In the genomic region with DNA sequence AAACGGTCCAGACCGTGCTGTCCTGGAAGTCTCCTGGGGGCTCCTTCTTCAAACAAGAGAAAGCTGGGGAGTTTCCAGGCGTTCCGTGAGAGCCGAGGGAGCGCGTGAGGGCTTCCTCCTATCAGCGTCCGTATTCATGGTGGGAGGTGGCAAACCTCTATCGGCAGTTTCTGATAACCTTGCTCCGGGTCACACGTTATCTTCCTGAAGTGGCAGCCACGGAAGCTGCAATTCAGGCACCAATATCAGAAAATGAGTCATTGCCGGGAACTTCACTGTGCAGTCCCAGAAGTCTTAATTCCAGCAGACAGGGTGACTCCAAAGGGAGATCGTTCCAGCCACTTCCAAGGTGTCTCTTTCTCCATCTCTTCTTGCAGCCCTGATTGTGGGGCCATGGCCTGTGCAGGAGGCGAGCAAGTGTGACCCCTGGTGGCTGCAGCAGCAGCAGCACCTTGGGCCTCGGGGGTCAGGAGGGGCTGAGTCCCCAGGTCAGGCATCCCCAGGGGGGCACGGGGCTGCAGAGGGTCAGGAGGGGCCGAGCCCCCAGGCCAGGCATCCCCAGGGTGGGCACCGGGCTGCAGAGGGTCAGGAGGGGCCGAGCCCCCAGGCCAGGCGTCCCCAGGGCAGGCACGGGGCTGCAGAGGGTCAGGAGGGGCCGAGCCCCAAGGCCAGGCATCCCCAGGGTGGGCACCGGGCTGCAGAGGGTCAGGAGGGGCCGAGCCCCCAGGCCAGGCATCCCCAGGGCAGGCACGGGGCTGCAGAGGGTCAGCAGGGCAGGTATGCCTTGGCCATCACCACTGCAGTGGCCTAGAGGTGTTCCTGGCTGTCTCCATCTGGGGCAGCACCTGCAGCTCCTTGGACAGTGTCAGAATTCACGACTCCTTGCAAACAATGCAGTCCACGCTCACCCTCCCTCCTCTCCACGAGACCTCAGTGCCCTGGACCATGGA, we compare ENCODE assay signal across 8 cellular contexts.
A peak's percentile ranks its signal among the peaks of the same experiment; 100 is the strongest.
DNase-seq lines count a peak whose midpoint lies in the region; ATAC-seq and TF ChIP-seq lines count a peak whose summit lies in the region.

No MANE protein-coding gene starts in this region.

- no peaks in the 10 kb centered on the region for H3K4me1 ChIP-seq in colonic mucosa

- H3K4me3 ChIP-seq in WERI-Rb-1 (ENCODE audit: low read depth, low read length) = no peak overlapping the region
- H3K4me3 ChIP-seq in colonic mucosa = no peak overlapping the region

- intact Hi-C loops in natural killer cell (cut with micrococcal nuclease) (no loop called here), colonic mucosa (cut with DNase I) (loop anchor here (5.0 kb wide), 1 partner anchor 443 kb away; no protein-coding TSS in a partner anchor)

- peak; percentile 29 for TF ChIP-seq CTCF in natural killer cell (IDR thresholded peaks at IDR 0.05)
- TF ChIP-seq CTCF in WERI-Rb-1 (IDR thresholded peaks at IDR 0.05; ENCODE audit: low read depth, low read length) = peak; percentile 86
- TF ChIP-seq CTCF in colonic mucosa (IDR thresholded peaks at IDR 0.05) = peak; percentile 46

- H3K27ac Mint-ChIP-seq in natural killer cell = no peak overlapping the region
- H3K27ac Mint-ChIP-seq in natural killer cell treated with Interleukin-12 subunit alpha and Interleukin-12 subunit beta and Interleukin-15 and Interleukin-18, amount 100 ng/mL, for 72 hours = no peak overlapping the region

- H3K27me3 ChIP-seq in WERI-Rb-1 (ENCODE audit: insufficient read depth, low read depth, severe bottlenecking) (no peaks in the 10 kb centered on the region), colonic mucosa (no peaks in the 10 kb centered on the region)

- H3K27me3 Mint-ChIP-seq in natural killer cell (ENCODE audit: low read depth in 2 of 2) = peaks cover 0 to 3% of the 10 kb centered on the region in 2 donors
- peaks cover 5 to 7% of the 10 kb centered on the region in 2 donors for H3K27me3 Mint-ChIP-seq in natural killer cell treated with Interleukin-12 subunit alpha and Interleukin-12 subunit beta and Interleukin-15 and Interleukin-18, amount 100 ng/mL, for 72 hours

- DNase-seq in natural killer cell = no peak
- DNase-seq in natural killer cell treated with Interleukin-12 subunit alpha and Interleukin-12 subunit beta and Interleukin-15 and Interleukin-18, amount 100 ng/mL, for 72 hours (ENCODE audit: low spot score) = no peak
- DNase-seq in WERI-Rb-1 = peak; percentile 59
- DNase-seq in colonic mucosa = no peak
- DNase-seq in stimulated activated CD4-positive, alpha-beta T cell treated with anti-CD3 and anti-CD28 coated beads, Interleukin-12 subunit alpha, Interleukin-12 subunit beta, amount 100 ng/mL, for 4 hours = peak; percentile 55
- DNase-seq in DMS153 (lab: John Stamatoyannopoulos, UW) = no peak

- no peak overlapping the region for H3K4me3 Mint-ChIP-seq in natural killer cell
- no peak overlapping the region for H3K4me3 Mint-ChIP-seq in natural killer cell treated with Interleukin-12 subunit alpha and Interleukin-12 subunit beta and Interleukin-15 and Interleukin-18, amount 100 ng/mL, for 72 hours

- H3K9me3 ChIP-seq in WERI-Rb-1 (ENCODE audit: severe bottlenecking) = no peaks in the 10 kb centered on the region
- H3K9me3 ChIP-seq in colonic mucosa = no peaks in the 10 kb centered on the region

- H3K9me3 Mint-ChIP-seq in natural killer cell = no peaks in the 10 kb centered on the region
- H3K9me3 Mint-ChIP-seq in natural killer cell treated with Interleukin-12 subunit alpha and Interleukin-12 subunit beta and Interleukin-15 and Interleukin-18, amount 100 ng/mL, for 72 hours = no peaks in the 10 kb centered on the region

- ATAC-seq in natural killer cell = peak in 2 of 3 donors; percentile 40 to 72
- ATAC-seq in natural killer cell treated with Interleukin-12 subunit alpha and Interleukin-12 subunit beta and Interleukin-15 and Interleukin-18, amount 100 ng/mL, for 72 hours = no peak
- no peak for ATAC-seq in HG03571 (IDR thresholded peaks at IDR 0.05; ENCODE audit: unreplicated experiment)
- no peak for ATAC-seq in GM19324 (IDR thresholded peaks at IDR 0.05; ENCODE audit: low FRiP score, unreplicated experiment)

- H3K4me1 Mint-ChIP-seq in natural killer cell = peaks cover 0 to 16% of the 10 kb centered on the region in 2 donors
- H3K4me1 Mint-ChIP-seq in natural killer cell treated with Interleukin-12 subunit alpha and Interleukin-12 subunit beta and Interleukin-15 and Interleukin-18, amount 100 ng/mL, for 72 hours (ENCODE audit: low read depth in 2 of 2) = peaks cover 0 to 5% of the 10 kb centered on the region in 2 donors

- H3K36me3 Mint-ChIP-seq in natural killer cell = no peaks in the 10 kb centered on the region
- no peaks in the 10 kb centered on the region for H3K36me3 Mint-ChIP-seq in natural killer cell treated with Interleukin-12 subunit alpha and Interleukin-12 subunit beta and Interleukin-15 and Interleukin-18, amount 100 ng/mL, for 72 hours

- H3K36me3 ChIP-seq in WERI-Rb-1 = no peaks in the 10 kb centered on the region
- no peaks in the 10 kb centered on the region for H3K36me3 ChIP-seq in colonic mucosa

- H3K27ac ChIP-seq in WERI-Rb-1 (no peak overlapping the region), colonic mucosa (no peak overlapping the region)

- no peak overlapping the region for H3K9ac ChIP-seq in colonic mucosa (ENCODE audit: low read depth in 2 of 2, low read length in 2 of 2)

Comparison
In these comparisons a context has a peak if more than half of its experiments do, and no peak if none do; other contexts are left out.
1. ATAC-seq: peak in natural killer cell (2 of 3); none in natural killer cell treated with Interleukin-12 subunit alpha and Interleukin-12 subunit beta and Interleukin-15 and Interleukin-18, amount 100 ng/mL, for 72 hours (0 of 2), HG03571 (single experiment) and GM19324 (single experiment).
2. DNase-seq: peak in WERI-Rb-1 (single experiment) and stimulated activated CD4-positive, alpha-beta T cell treated with anti-CD3 and anti-CD28 coated beads, Interleukin-12 subunit alpha, Interleukin-12 subunit beta, amount 100 ng/mL, for 4 hours (single experiment); none in natural killer cell (single experiment), natural killer cell treated with Interleukin-12 subunit alpha and Interleukin-12 subunit beta and Interleukin-15 and Interleukin-18, amount 100 ng/mL, for 72 hours (single experiment), colonic mucosa (single experiment) and DMS153 (single experiment).
3. CTCF ChIP-seq: peak in every context shown above with its lines; median percentile 86 in WERI-Rb-1; 46 in colonic mucosa; 29 in natural killer cell.